Comparison of ENCODE assay signal across 15 cellular contexts in the genomic region with DNA sequence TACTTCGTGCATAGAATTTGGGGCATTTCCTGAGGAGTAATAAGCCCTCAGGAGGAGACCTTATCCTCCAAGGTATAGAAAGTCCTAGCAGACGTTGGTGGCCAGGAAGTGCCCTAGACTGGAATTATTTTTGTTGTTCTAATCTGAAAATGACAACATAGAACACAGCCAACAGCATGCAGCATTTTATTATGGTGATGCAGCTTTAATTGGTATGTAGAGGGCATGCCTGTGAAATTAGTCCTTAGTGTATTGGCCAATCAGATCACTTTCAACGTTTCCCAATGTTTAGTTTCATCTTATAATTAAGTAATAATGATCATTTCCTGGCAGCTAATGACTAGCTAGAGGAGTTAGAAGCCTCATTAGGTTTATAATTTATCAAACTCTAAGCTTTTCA.
DNase-seq lines count a peak whose midpoint lies in the region; ATAC-seq and TF ChIP-seq lines count a peak whose summit lies in the region.
"Had no signal": no experiment of that assay in that cellular context is flagged by ENCODE, and none has a peak within 500 bp of the region (broad histone marks: within the 10 kb centered on the region; RNA-seq: fewer than 3 reads in every experiment).

No MANE protein-coding gene starts in this region.

- H3K56ac ChIP-seq in IMR-90 (ENCODE audit: extremely low read depth, insufficient read depth, low read length) = peak overlapping the region; percentile 43; the same call in 1 of the 2 replicates

- H3K18ac ChIP-seq in IMR-90 (ENCODE audit: low read depth, low read length) = peak overlapping the region; percentile 88; the same call in 1 of the 2 replicates

- H4K20me1 ChIP-seq in IMR-90 (ENCODE audit: insufficient read depth, low read length) = no peaks in the 10 kb centered on the region

- WGBS in IMR-90 (ENCODE audit: extremely low coverage in 2 of 2, insufficient read length in 1 of 2), 2 experiments = no CpG with 5 or more reads among the region's 3 CpGs
- 34 to 42% methylated on average over 3 of the region's 3 CpGs for WGBS in testis, 2 donors

- no peaks in the 10 kb centered on the region for H3K27me3 ChIP-seq in IMR-90 (ENCODE audit: control insufficient read depth, insufficient read depth, low read length)
- H3K27me3 ChIP-seq in testis = no peaks in the 10 kb centered on the region
- H3K27me3 ChIP-seq: adrenal gland, BE2C, Peyer's patch, tibial nerve had no signal

- DNase-seq in AG08395 (ENCODE audit: low spot score) (peak; percentile 85), IMR-90 (peak; percentile 65), cardiac fibroblast (ENCODE audit: low read depth in 2 of 2) (peak; percentile 64 to 85), kidney glomerular epithelial cell (lab: John Stamatoyannopoulos, UW) (peak; percentile 56), HPDE6-E6E7 (ENCODE audit: extremely low spot score) (no peak), NCI-H446 (lab: John Stamatoyannopoulos, UW) (no peak), testis (no peak)
- no peak for DNase-seq in activated CD4-positive, alpha-beta T cell treated with anti-CD3 and anti-CD28 coated beads, Interleukin-2, amount 50 U/mL, for 48 hours
- DNase-seq: adrenal gland, BE2C, islet precursor cell, Peyer's patch had no signal

- H2BK15ac ChIP-seq in IMR-90 (ENCODE audit: low read depth, low read length) = peak overlapping the region; percentile 66; the same call in 1 of the 3 replicates

- TF ChIP-seq POLR2A in IMR-90 (IDR thresholded peaks at IDR 0.05; ENCODE audit: low read depth, low read length) = no peak
- TF ChIP-seq POLR2A in testis (IDR thresholded peaks at IDR 0.05) = no peak

- intact Hi-C loops in IMR-90 (cut with micrococcal nuclease) (no loop called here), testis (cut with DNase I; ENCODE audit: low total_unique reads) (no loop called here)

- H2AFZ ChIP-seq in IMR-90 (replicated peaks; ENCODE audit: low read length, poor library complexity) = no peak overlapping the region

- BruUV-seq in IMR-90 (replicated peaks; lab: Mats Ljungman, UMichigan) = no TSS peak

- POLR2A ChIA-PET in IMR-90 (lab: Charles Lee; ENCODE audit: unreplicated experiment) = no interaction called here

- ATAC-seq in IMR-90 (ENCODE audit: low read depth) = peak; percentile 92
- ATAC-seq: natural killer cell treated with Interleukin-12 subunit alpha and Interleukin-12 subunit beta and Interleukin-15 and Interleukin-18, amount 100 ng/mL, for 72 hours had no signal

- dilution Hi-C loops in IMR-90 (cut with HindIII; ENCODE audit: low sequenced_read_pairs, unreplicated experiment) = no loop called here

- peak overlapping the region; percentile 64; the same call in 1 of the 2 replicates for H4K91ac ChIP-seq in IMR-90 (ENCODE audit: insufficient read depth, low read depth, low read length)

- H3K14ac ChIP-seq in IMR-90 (replicated peaks; ENCODE audit: low read depth, low read length) = peak overlapping the region; percentile 51

- in situ Hi-C loops in IMR-90 (cut with MboI; ENCODE audit: low sequenced_read_pairs) = no loop called here

- H2AK9ac ChIP-seq in IMR-90 (replicated peaks; ENCODE audit: low read depth, low read length, poor library complexity) = no peak overlapping the region

- H3K9me3 ChIP-seq in IMR-90 (ENCODE audit: control insufficient read depth, insufficient read depth, low read length) (no peaks in the 10 kb centered on the region), testis (no peaks in the 10 kb centered on the region)
- H3K9me3 ChIP-seq: adrenal gland, BE2C, Peyer's patch, tibial nerve had no signal

- peak overlapping the region; percentile 3 to 58 for H4K8ac ChIP-seq in IMR-90 (ENCODE audit: low read depth in 2 of 2, low read length in 2 of 2)

- no peak overlapping the region; the same call in 1 of the 2 replicates for H3K23ac ChIP-seq in IMR-90 (ENCODE audit: low read depth, low read length)

- H3K4me3 ChIP-seq in IMR-90 (ENCODE audit: insufficient read depth, low read depth, low read length) = no peak overlapping the region
- H3K4me3 ChIP-seq in cardiac fibroblast (replicated peaks in 1 of 2; ENCODE audit: low read depth in 2 of 2, low read length in 2 of 2) = no peak overlapping the region
- no peak overlapping the region for H3K4me3 ChIP-seq in testis
- H3K4me3 ChIP-seq: adrenal gland, Peyer's patch, skin epidermis, tibial nerve had no signal

- H2BK120ac ChIP-seq in IMR-90 (ENCODE audit: low read depth, low read length) = peak overlapping the region; percentile 92

- peak overlapping the region; percentile 78 for H2BK20ac ChIP-seq in IMR-90 (ENCODE audit: low read depth, low read length)

- H3K79me1 ChIP-seq in IMR-90 (ENCODE audit: low read depth in 1 of 2, low read length in 2 of 2) = peaks cover 0 to 12% of the 10 kb centered on the region in 2 experiments; a peak in 2 of 4 replicates

- peak overlapping the region; percentile 48; the same call in 1 of the 2 replicates for H3K27ac ChIP-seq in IMR-90 (ENCODE audit: insufficient read depth, low read length)
- no peak overlapping the region for H3K27ac ChIP-seq in testis
- H3K27ac ChIP-seq: adrenal gland, skin epidermis, tibial nerve had no signal

- H3K9me1 ChIP-seq in IMR-90 (ENCODE audit: insufficient read depth, low read length) = peaks cover 16% of the 10 kb centered on the region

- peak overlapping the region; percentile 52; the same call in 1 of the 2 replicates for H3K4ac ChIP-seq in IMR-90 (ENCODE audit: low read depth, low read length)

- TF ChIP-seq RAD21 in IMR-90 (IDR thresholded peaks at IDR 0.05; ENCODE audit: low read length) = no peak

- CTCF ChIA-PET in IMR-90 (lab: Yijun Ruan, JAX) = no interaction called here

- peak overlapping the region; percentile 92; the same call in 1 of the 2 replicates for H4K5ac ChIP-seq in IMR-90 (ENCODE audit: low read depth, low read length)

- H3K4me1 ChIP-seq in IMR-90 (ENCODE audit: control insufficient read depth, insufficient read depth, low read length) (peaks cover 10% of the 10 kb centered on the region), testis (no peaks in the 10 kb centered on the region)
- H3K4me1 ChIP-seq: BE2C, Peyer's patch had no signal

- H3K36me3 ChIP-seq in IMR-90 (ENCODE audit: control insufficient read depth, insufficient read depth, low read length) = no peaks in the 10 kb centered on the region
- H3K36me3 ChIP-seq in testis (ENCODE audit: low read depth, missing control alignments) = no peaks in the 10 kb centered on the region
- H3K36me3 ChIP-seq: adrenal gland, BE2C, Peyer's patch, tibial nerve had no signal

- H3K9ac ChIP-seq in IMR-90 (ENCODE audit: low read depth, low read length) = no peak overlapping the region

- peak overlapping the region; percentile 85 for H3K4me2 ChIP-seq in IMR-90 (ENCODE audit: low read depth, low read length)

- peak overlapping the region; percentile 97 for H2BK5ac ChIP-seq in IMR-90 (ENCODE audit: low read depth, low read length, poor library complexity, severe bottlenecking)

- H2AK5ac ChIP-seq in IMR-90 (ENCODE audit: low read depth, low read length) = no peak overlapping the region

- TF ChIP-seq CTCF in IMR-90 (conservative IDR thresholded peaks at IDR 0.05; ENCODE audit: low read depth, low read length) = no peak
- no peak for TF ChIP-seq CTCF in cardiac fibroblast (IDR thresholded peaks at IDR 0.05; ENCODE audit: low read depth, low read length)
- TF ChIP-seq CTCF in testis (IDR thresholded peaks at IDR 0.05) = no peak

TF ChIP-seq in IMR-90, 13 proteins besides CTCF, POLR2A, EP300 and RAD21:
- TF ChIP-seq FOS (IDR thresholded peaks at IDR 0.05; ENCODE audit: low read depth, low read length) (peak; percentile 29; the same call in 1 of the 2 replicates), SMC3 (IDR thresholded peaks at IDR 0.05; ENCODE audit: low read depth, low read length) (no peak), CEBPB (IDR thresholded peaks at IDR 0.05; ENCODE audit: low read depth, low read length) (peak; percentile 88), MXI1 (IDR thresholded peaks at IDR 0.05; ENCODE audit: borderline replicate concordance, low read depth, low read length) (no peak)
TF ChIP-seq in IMR-90: peak in this region for 2.

Comparison
In these comparisons a context has a peak if more than half of its experiments do, and no peak if none do; other contexts are left out.
1. DNase-seq: peak in AG08395 (single experiment), IMR-90 (single experiment), cardiac fibroblast (2 of 2) and kidney glomerular epithelial cell (single experiment); none in HPDE6-E6E7 (single experiment), activated CD4-positive, alpha-beta T cell treated with anti-CD3 and anti-CD28 coated beads, Interleukin-2, amount 50 U/mL, for 48 hours (0 of 2), NCI-H446 (0 of 2) and testis (single experiment).